In genomic region chr1:165114022-165114888, GRCh38 we compare ENCODE assay signal across 8 cellular contexts.
DNase-seq lines count a peak whose midpoint lies in the region; ATAC-seq, FAIRE-seq and TF ChIP-seq lines count a peak whose summit lies in the region.

No MANE protein-coding gene starts in this region.

- H3K9ac ChIP-seq in HepG2 (ENCODE audit: insufficient read depth, low read depth, low read length) = no peak overlapping the region

- DNase-seq in DMS114 treated with DMSO at 0.1 percent for 48 hours (lab: John Stamatoyannopoulos, UW; ENCODE audit: unreplicated experiment) = peak; percentile 41
- DNase-seq in NCI-H526 (lab: John Stamatoyannopoulos, UW) = peak; percentile 88 to 97
- peak; percentile 85 for DNase-seq in MCF 10A (ENCODE audit: unreplicated experiment)
- DNase-seq in HepG2 (ENCODE audit: low spot score) = peak; percentile 35

- H3K36me3 ChIP-seq in HepG2 (replicated peaks in 1 of 2; ENCODE audit: control insufficient read depth in 1 of 2, insufficient read depth in 2 of 2, low read length in 2 of 2) = no peaks in the 10 kb centered on the region

- no peak for TF ChIP-seq POLR2A in HepG2 (IDR thresholded peaks at IDR 0.05; ENCODE audit: insufficient read depth in 1 of 2, low read depth in 2 of 2, low read length in 2 of 2)

- no peaks in the 10 kb centered on the region for H3K9me3 Mint-ChIP-seq in MCF 10A (ENCODE audit: unreplicated experiment)
- no peaks in the 10 kb centered on the region for H3K9me3 Mint-ChIP-seq in activated T-helper 17 cell treated with anti-CD3 and anti-CD28 coated beads, Interleukin-2, amount 50 U/mL, for 72 hours

- no peaks in the 10 kb centered on the region for H3K9me3 ChIP-seq in HepG2 (ENCODE audit: low read length)

- no peak overlapping the region for H3K27ac Mint-ChIP-seq in MCF 10A (ENCODE audit: low read depth, unreplicated experiment)
- H3K27ac Mint-ChIP-seq in activated T-helper 17 cell treated with anti-CD3 and anti-CD28 coated beads, Interleukin-2, amount 50 U/mL, for 72 hours = no peak overlapping the region

- POLR2A ChIA-PET in MCF 10A (lab: Yijun Ruan, JAX) (interaction anchor here (0.6 to 1.2 kb wide), 2 partner anchors 29 to 410 kb away, joined by 3 read pairs; no protein-coding TSS in a partner anchor), HepG2 (lab: Yijun Ruan, JAX) (no interaction called here)

- in situ Hi-C loops in HepG2 (cut with HindIII; ENCODE audit: extremely low pct_ligation_motif_present, low pct_unique_long_range_greater_than_20kb) = no loop called here

- TF ChIP-seq EP300 in HepG2 (IDR thresholded peaks at IDR 0.05; ENCODE audit: low read depth in 2 of 2, low read length in 2 of 2) (no peak), HepG2 (CRISPR knock-in tag; IDR thresholded peaks at IDR 0.05; ENCODE audit: borderline replicate concordance) (no peak)

- intact Hi-C loops in MCF 10A (cut with micrococcal nuclease) (loop anchor here (1.0 to 5.0 kb wide), 4 partner anchors 29 to 479 kb away; no protein-coding TSS in a partner anchor), HepG2 (cut with micrococcal nuclease; ENCODE audit: unreplicated experiment) (loop anchor here (1.0 to 2.0 kb wide), 3 partner anchors 30 to 479 kb away; no protein-coding TSS in a partner anchor)

- peak; percentile 46 for ATAC-seq in HG03354 (IDR thresholded peaks at IDR 0.05; ENCODE audit: poor library complexity, severe bottlenecking, unreplicated experiment)
- ATAC-seq in HepG2 = peak; percentile 67
- no peak for ATAC-seq in activated T-helper 17 cell treated with anti-CD3 and anti-CD28 coated beads, Interleukin-2, amount 50 U/mL, for 72 hours (replicated peaks)
- no peak for ATAC-seq in GM21367 (IDR thresholded peaks at IDR 0.05; ENCODE audit: unreplicated experiment)
- no peak for ATAC-seq in GM21390 (IDR thresholded peaks at IDR 0.05; ENCODE audit: unreplicated experiment)

- no peak overlapping the region for H3K4me3 Mint-ChIP-seq in MCF 10A (ENCODE audit: unreplicated experiment)
- no peak overlapping the region for H3K4me3 Mint-ChIP-seq in activated T-helper 17 cell treated with anti-CD3 and anti-CD28 coated beads, Interleukin-2, amount 50 U/mL, for 72 hours

- no TSS peak for BruUV-seq in MCF 10A (replicated peaks; lab: Mats Ljungman, UMichigan)
- no TSS peak for BruUV-seq in HepG2 (replicated peaks; lab: Mats Ljungman, UMichigan)

- H2AFZ ChIP-seq in HepG2 (ENCODE audit: low read length) = no peak overlapping the region

- 0 out of 5 replicates have a peak, but pooled peaks cover 0 to 10% of the 10 kb centered on the region in 2 experiments for H3K27me3 ChIP-seq in HepG2 (ENCODE audit: control insufficient read depth in 1 of 2, insufficient read depth in 2 of 2, low read length in 2 of 2)

- CTCF ChIA-PET in MCF 10A (lab: Yijun Ruan, JAX) = interaction anchor here (0.5 to 10.9 kb wide), 54 partner anchors 9 to 1881 kb away, joined by 3 to 174 read pairs (median 4); no protein-coding TSS in a partner anchor
- CTCF ChIA-PET in HepG2 (lab: Yijun Ruan, JAX; ENCODE audit: low intra/inter-chr PET ratio, low total read pairs) = interaction anchor here (0.7 to 1.0 kb wide), 3 partner anchors 24 to 255 kb away, joined by 3 read pairs; no protein-coding TSS in a partner anchor

- no peaks in the 10 kb centered on the region for H3K79me2 ChIP-seq in HepG2 (ENCODE audit: insufficient read depth, low read length)

- H3K4me2 ChIP-seq in HepG2 (ENCODE audit: low read depth, low read length) = no peak overlapping the region

- peaks cover 16% of the 10 kb centered on the region for H3K27me3 Mint-ChIP-seq in MCF 10A (ENCODE audit: insufficient read depth, unreplicated experiment)
- peaks cover 37% of the 10 kb centered on the region for H3K27me3 Mint-ChIP-seq in activated T-helper 17 cell treated with anti-CD3 and anti-CD28 coated beads, Interleukin-2, amount 50 U/mL, for 72 hours

- peak; percentile 76 for FAIRE-seq in HepG2 (lab: Jason Lieb, UNC)

- H3K4me1 ChIP-seq in HepG2 (ENCODE audit: insufficient read depth, low read length) = no peaks in the 10 kb centered on the region

- H3K4me1 Mint-ChIP-seq in MCF 10A (ENCODE audit: insufficient read depth, unreplicated experiment) = peaks cover 17% of the 10 kb centered on the region
- H3K4me1 Mint-ChIP-seq in activated T-helper 17 cell treated with anti-CD3 and anti-CD28 coated beads, Interleukin-2, amount 50 U/mL, for 72 hours = no peaks in the 10 kb centered on the region

- peak; percentile 43; the same call in 1 of the 2 replicates for TF ChIP-seq RAD21 in HepG2 (CRISPR knock-in tag; IDR thresholded peaks at IDR 0.05)

- H3K4me3 ChIP-seq in HepG2 (replicated peaks in 1 of 3; ENCODE audit: insufficient read depth in 1 of 3, low read depth in 2 of 3, low read length in 3 of 3) = no peak overlapping the region

- H4K20me1 ChIP-seq in HepG2 (ENCODE audit: insufficient read depth, low read length) = no peaks in the 10 kb centered on the region

- no peak overlapping the region for H3K27ac ChIP-seq in HepG2 (ENCODE audit: extremely low read length, insufficient read depth, low read length)

- 16% methylated on average over 14 of the region's 14 CpGs for WGBS in HepG2 (ENCODE audit: low lambda C conversion rate)

- TF ChIP-seq CTCF in MCF 10A (IDR thresholded peaks at IDR 0.05; ENCODE audit: unreplicated experiment) (peak; percentile 96), HepG2 (CRISPR knock-in tag; IDR thresholded peaks at IDR 0.05) (peak; percentile 64)

- H3K36me3 Mint-ChIP-seq in MCF 10A (ENCODE audit: insufficient read depth, unreplicated experiment) = no peaks in the 10 kb centered on the region
- no peaks in the 10 kb centered on the region for H3K36me3 Mint-ChIP-seq in activated T-helper 17 cell treated with anti-CD3 and anti-CD28 coated beads, Interleukin-2, amount 50 U/mL, for 72 hours (ENCODE audit: low read depth)

TF ChIP-seq in HepG2, 621 proteins besides CTCF, POLR2A, EP300 and RAD21 (continues in another document):
- TF ChIP-seq STAG1 (CRISPR knock-in tag; IDR thresholded peaks at IDR 0.05) (peak; percentile 64), NCOA5 (CRISPR knock-in tag; IDR thresholded peaks at IDR 0.05) (no peak), ZNF24 (IDR thresholded peaks at IDR 0.05) (no peak), JUND (CRISPR knock-in tag; IDR thresholded peaks at IDR 0.05) (no peak), KAT7 (CRISPR knock-in tag; IDR thresholded peaks at IDR 0.05; ENCODE audit: borderline replicate concordance) (no peak), ZNF746 (CRISPR knock-in tag; IDR thresholded peaks at IDR 0.05) (no peak), ZNF691 (CRISPR knock-in tag; IDR thresholded peaks at IDR 0.05; ENCODE audit: borderline replicate concordance, low read depth) (no peak), ELF3 (CRISPR knock-in tag; IDR thresholded peaks at IDR 0.05) (no peak), NFKB2 (CRISPR knock-in tag; IDR thresholded peaks at IDR 0.05; ENCODE audit: borderline replicate concordance) (no peak), NR0B2 (CRISPR knock-in tag; IDR thresholded peaks at IDR 0.05) (no peak), ZBTB1 (CRISPR knock-in tag; IDR thresholded peaks at IDR 0.05; ENCODE audit: borderline replicate concordance) (no peak), ARID3A (IDR thresholded peaks at IDR 0.05; ENCODE audit: low read depth, low read length) (peak; percentile 38; the same call in 1 of the 2 replicates), TP53 (CRISPR knock-in tag; conservative IDR thresholded peaks at IDR 0.05) (no peak), HNF1B (CRISPR knock-in tag; IDR thresholded peaks at IDR 0.05) (no peak), SP140L (CRISPR knock-in tag; IDR thresholded peaks at IDR 0.05; ENCODE audit: borderline replicate concordance) (no peak), SAP130 (CRISPR knock-in tag; IDR thresholded peaks at IDR 0.05; ENCODE audit: low read depth) (no peak), ESRRA (CRISPR knock-in tag; IDR thresholded peaks at IDR 0.05; ENCODE audit: low read depth) (no peak), ZNF331 (CRISPR knock-in tag; IDR thresholded peaks at IDR 0.05) (no peak), YEATS2 (CRISPR knock-in tag; IDR thresholded peaks at IDR 0.05; ENCODE audit: borderline replicate concordance) (no peak), SMC3 (IDR thresholded peaks at IDR 0.05; ENCODE audit: low read length) (peak; percentile 64)

Comparison
In these comparisons a context has a peak if more than half of its experiments do, and no peak if none do; other contexts are left out.
1. DNase-seq: peak in every context shown above with its lines; median percentile 92 in NCI-H526; 85 in MCF 10A; 41 in DMS114 treated with DMSO at 0.1 percent for 48 hours; 35 in HepG2.
2. ATAC-seq: peak in HG03354 (single experiment) and HepG2 (single experiment); none in activated T-helper 17 cell treated with anti-CD3 and anti-CD28 coated beads, Interleukin-2, amount 50 U/mL, for 72 hours (single experiment), GM21367 (single experiment) and GM21390 (single experiment).